ENCODE assay signal across 28 cellular contexts in genomic region chr11:108154591-108154990, GRCh38.
"Had no signal": no experiment of that assay in that cellular context is flagged by ENCODE, and none has a peak within 500 bp of the region (broad histone marks: within the 10 kb centered on the region; RNA-seq: fewer than 3 reads in every experiment).

No MANE protein-coding gene starts in this region.

- ATAC-seq: effector memory CD8-positive, alpha-beta T cell; esophagus mucosa; gastrocnemius medialis; heart right ventricle; left cardiac atrium; left lung; left ventricle myocardium superior; lower lobe of right lung; mucosa of descending colon; naive thymus-derived CD8-positive, alpha-beta T cell had no signal

- H3K27me3 Mint-ChIP-seq: dendritic cell treated with granulocyte-macrophage colony-stimulating factor and Interleukin-4, amounts not matched to agents 40 ng/mL and 50 ng/mL, for 4 days; effector memory CD8-positive, alpha-beta T cell; naive B cell; naive thymus-derived CD8-positive, alpha-beta T cell had no signal

- H3K4me1 Mint-ChIP-seq: endodermal cell, mesothelial cell of epicardium, naive B cell had no signal

- H3K9me3 Mint-ChIP-seq: dendritic cell treated with granulocyte-macrophage colony-stimulating factor and Interleukin-4, amounts not matched to agents 40 ng/mL and 50 ng/mL, for 4 days; effector memory CD8-positive, alpha-beta T cell; endodermal cell; mesothelial cell of epicardium; naive B cell; naive thymus-derived CD8-positive, alpha-beta T cell had no signal

- H3K27me3 ChIP-seq: esophagus squamous epithelium, gastrocnemius medialis, heart right ventricle, left lung had no signal

- H3K4me3 ChIP-seq: esophagus squamous epithelium, gastrocnemius medialis, heart right ventricle, left lung, lower lobe of right lung, mucosa of descending colon had no signal

- H3K27ac Mint-ChIP-seq: dendritic cell treated with granulocyte-macrophage colony-stimulating factor and Interleukin-4, amounts not matched to agents 40 ng/mL and 50 ng/mL, for 4 days; endodermal cell; mesothelial cell of epicardium; naive B cell had no signal

- H3K27ac ChIP-seq: epithelial cell of prostate, esophagus squamous epithelium, gastrocnemius medialis, heart right ventricle, left lung, lower lobe of right lung had no signal

- H3K4me1 ChIP-seq: esophagus squamous epithelium, gastrocnemius medialis, heart right ventricle, left lung, lower lobe of right lung had no signal

- FAIRE-seq: endometrium, islet of Langerhans, keratinocyte had no signal

- H3K9me3 ChIP-seq: esophagus squamous epithelium, gastrocnemius medialis, heart right ventricle, left lung, lower lobe of right lung, mucosa of descending colon had no signal

- DNase-seq: cortex of kidney; effector CD8-positive, alpha-beta T cell; effector memory CD8-positive, alpha-beta T cell; endodermal cell; erythroblast; esophagus squamous epithelium; foreskin fibroblast; foreskin melanocyte; gastrocnemius medialis; glutamatergic neuron; head of caudate nucleus; heart right ventricle; hippocampal formation; left cardiac atrium; left lung; left ventricle myocardium superior; lower lobe of right lung; mesenchymal stem cell; mucosa of descending colon; naive B cell; naive thymus-derived CD8-positive, alpha-beta T cell had no signal

- H3K4me3 Mint-ChIP-seq: dendritic cell treated with granulocyte-macrophage colony-stimulating factor and Interleukin-4, amounts not matched to agents 40 ng/mL and 50 ng/mL, for 4 days; effector memory CD8-positive, alpha-beta T cell; endodermal cell; mesothelial cell of epicardium; naive B cell; naive thymus-derived CD8-positive, alpha-beta T cell had no signal
